In genomic region chr13:46143239-46143701, GRCh38 we compare ENCODE assay signal across 16 cellular contexts. TPM values are rescaled to one million over a fixed set of nuclear protein-coding genes. Genes with fewer than 3 reads are reported as not detected.
A peak's percentile ranks its signal among the peaks of the same experiment; 100 is the strongest.
DNase-seq lines count a peak whose midpoint lies in the region; ATAC-seq and TF ChIP-seq lines count a peak whose summit lies in the region.
"Had no signal": no experiment of that assay in that cellular context is flagged by ENCODE, and none has a peak within 500 bp of the region (broad histone marks: within the 10 kb centered on the region; RNA-seq: fewer than 3 reads in every experiment).

No MANE protein-coding gene starts in this region.

- H3K9ac ChIP-seq in liver (ENCODE audit: low read depth in 1 of 2, low read length in 2 of 2) = no peak overlapping the region
- H3K9ac ChIP-seq: BLaER1 treated with 17β-estradiol and CSF1 and Interleukin-3, amounts not matched to agents 10 nM and 100 nM had no signal

- H3K27ac ChIP-seq in C4-2B (peak overlapping the region; percentile 91), liver (ENCODE audit: low read depth in 1 of 2, low read length in 2 of 2) (peak overlapping the region; percentile 72 to 85)
- H3K27ac ChIP-seq: BLaER1 treated with 17β-estradiol and CSF1 and Interleukin-3, amounts not matched to agents 10 nM and 100 nM; SK-N-MC; thoracic aorta had no signal

- no peaks in the 10 kb centered on the region for H3K27me3 ChIP-seq in liver (ENCODE audit: control insufficient read depth in 4 of 4, insufficient read depth in 4 of 4, low read length in 3 of 4)
- H3K27me3 ChIP-seq: BLaER1 treated with 17β-estradiol and CSF1 and Interleukin-3, amounts not matched to agents 10 nM and 100 nM had no signal

- TF ChIP-seq RAD21 in liver (IDR thresholded peaks at IDR 0.05) = peak in 1 of 2 donors; percentile 29

- peaks cover 0 to 13% (median 0%) of the 10 kb centered on the region in 4 donors for H3K36me3 ChIP-seq in liver (ENCODE audit: control insufficient read depth in 4 of 4, insufficient read depth in 3 of 4, low read depth in 1 of 4, low read length in 3 of 4)
- H3K36me3 ChIP-seq: thoracic aorta had no signal

- H3K4me3 ChIP-seq in liver (ENCODE audit: low read depth in 1 of 3, low read length in 3 of 3) = peak overlapping the region in 1 of 3 donors; percentile 17
- H3K4me3 ChIP-seq: BLaER1 treated with 17β-estradiol and CSF1 and Interleukin-3, amounts not matched to agents 10 nM and 100 nM; SK-N-MC; thoracic aorta had no signal

- H3K4me1 ChIP-seq in liver (ENCODE audit: control insufficient read depth in 4 of 4, insufficient read depth in 4 of 4, low read length in 3 of 4) = peaks cover 8 to 36% (median 26%) of the 10 kb centered on the region in 4 donors
- H3K4me1 ChIP-seq: BLaER1 treated with 17β-estradiol and CSF1 and Interleukin-3, amounts not matched to agents 10 nM and 100 nM had no signal

- WGBS in liver = 40% methylated on average over 3 of the region's 3 CpGs

- no peaks in the 10 kb centered on the region for H3K9me3 ChIP-seq in liver (ENCODE audit: control insufficient read depth in 4 of 4, low read length in 3 of 4)
- H3K9me3 ChIP-seq: BLaER1 treated with 17β-estradiol and CSF1 and Interleukin-3, amounts not matched to agents 10 nM and 100 nM; thoracic aorta had no signal

- no peak for ATAC-seq in HG03457 (IDR thresholded peaks at IDR 0.05; ENCODE audit: unreplicated experiment)

- TF ChIP-seq CTCF in C4-2B (conservative IDR thresholded peaks at IDR 0.05) = no peak
- no peak for TF ChIP-seq CTCF in liver (IDR thresholded peaks at IDR 0.05; ENCODE audit: low read depth, low read length, missing input control)

- DNase-seq in DMS53 treated with DMSO at 0.1 percent for 48 hours (lab: John Stamatoyannopoulos, UW; ENCODE audit: unreplicated experiment) (peak; percentile 82), NCI-H748 (lab: John Stamatoyannopoulos, UW; ENCODE audit: unreplicated experiment) (peak; percentile 78), occipital lobe (lab: John Stamatoyannopoulos, UW) (no peak), NCI-H2227 treated with DMSO at 0.1 percent for 48 hours (lab: John Stamatoyannopoulos, UW) (no peak), middle frontal gyrus (ENCODE audit: extremely low spot score, low spot score) (no peak)
- DNase-seq: activated CD8-positive, alpha-beta memory T cell treated with anti-CD3 and anti-CD28 coated beads, Interleukin-2, amount 50 U/mL, for 4 hours; NCI-H2171; posterior cingulate gyrus had no signal

TF ChIP-seq in liver, 16 proteins besides CTCF, POLR2A, EP300 and RAD21:
- TF ChIP-seq, protein P1, sequence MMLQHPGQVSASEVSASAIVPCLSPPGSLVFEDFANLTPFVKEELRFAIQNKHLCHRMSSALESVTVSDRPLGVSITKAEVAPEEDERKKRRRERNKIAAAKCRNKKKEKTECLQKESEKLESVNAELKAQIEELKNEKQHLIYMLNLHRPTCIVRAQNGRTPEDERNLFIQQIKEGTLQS (IDR thresholded peaks at IDR 0.05) = no peak
- TF ChIP-seq, protein P2, sequence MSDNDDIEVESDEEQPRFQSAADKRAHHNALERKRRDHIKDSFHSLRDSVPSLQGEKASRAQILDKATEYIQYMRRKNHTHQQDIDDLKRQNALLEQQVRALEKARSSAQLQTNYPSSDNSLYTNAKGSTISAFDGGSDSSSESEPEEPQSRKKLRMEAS (IDR thresholded peaks at IDR 0.05) = peak; percentile 71
- TF ChIP-seq JUND (IDR thresholded peaks at IDR 0.05) (peak; percentile 47 to 75), SP1 (IDR thresholded peaks at IDR 0.05) (peak; percentile 96), NR2F2 (IDR thresholded peaks at IDR 0.05) (peak; percentile 31), GABPA (IDR thresholded peaks at IDR 0.05 in 1 of 2, conservative IDR thresholded peaks at IDR 0.05 in 1 of 2) (no peak), HNF4G (IDR thresholded peaks at IDR 0.05) (peak; percentile 83), HNF4A (conservative IDR thresholded peaks at IDR 0.05) (peak; percentile 92), RXRA (IDR thresholded peaks at IDR 0.05) (peak; percentile 63 to 79), FOXA1 (IDR thresholded peaks at IDR 0.05) (peak; percentile 98), ZBTB33 (IDR thresholded peaks at IDR 0.05) (peak; percentile 68), FOXA2 (IDR thresholded peaks at IDR 0.05) (peak; percentile 99), TAF1 (conservative IDR thresholded peaks at IDR 0.05) (no peak), YY1 (IDR thresholded peaks at IDR 0.05) (peak; percentile 95), EGR1 (IDR thresholded peaks at IDR 0.05; ENCODE audit: low read depth in 2 of 2) (no peak)
- TF ChIP-seq, protein P3, sequence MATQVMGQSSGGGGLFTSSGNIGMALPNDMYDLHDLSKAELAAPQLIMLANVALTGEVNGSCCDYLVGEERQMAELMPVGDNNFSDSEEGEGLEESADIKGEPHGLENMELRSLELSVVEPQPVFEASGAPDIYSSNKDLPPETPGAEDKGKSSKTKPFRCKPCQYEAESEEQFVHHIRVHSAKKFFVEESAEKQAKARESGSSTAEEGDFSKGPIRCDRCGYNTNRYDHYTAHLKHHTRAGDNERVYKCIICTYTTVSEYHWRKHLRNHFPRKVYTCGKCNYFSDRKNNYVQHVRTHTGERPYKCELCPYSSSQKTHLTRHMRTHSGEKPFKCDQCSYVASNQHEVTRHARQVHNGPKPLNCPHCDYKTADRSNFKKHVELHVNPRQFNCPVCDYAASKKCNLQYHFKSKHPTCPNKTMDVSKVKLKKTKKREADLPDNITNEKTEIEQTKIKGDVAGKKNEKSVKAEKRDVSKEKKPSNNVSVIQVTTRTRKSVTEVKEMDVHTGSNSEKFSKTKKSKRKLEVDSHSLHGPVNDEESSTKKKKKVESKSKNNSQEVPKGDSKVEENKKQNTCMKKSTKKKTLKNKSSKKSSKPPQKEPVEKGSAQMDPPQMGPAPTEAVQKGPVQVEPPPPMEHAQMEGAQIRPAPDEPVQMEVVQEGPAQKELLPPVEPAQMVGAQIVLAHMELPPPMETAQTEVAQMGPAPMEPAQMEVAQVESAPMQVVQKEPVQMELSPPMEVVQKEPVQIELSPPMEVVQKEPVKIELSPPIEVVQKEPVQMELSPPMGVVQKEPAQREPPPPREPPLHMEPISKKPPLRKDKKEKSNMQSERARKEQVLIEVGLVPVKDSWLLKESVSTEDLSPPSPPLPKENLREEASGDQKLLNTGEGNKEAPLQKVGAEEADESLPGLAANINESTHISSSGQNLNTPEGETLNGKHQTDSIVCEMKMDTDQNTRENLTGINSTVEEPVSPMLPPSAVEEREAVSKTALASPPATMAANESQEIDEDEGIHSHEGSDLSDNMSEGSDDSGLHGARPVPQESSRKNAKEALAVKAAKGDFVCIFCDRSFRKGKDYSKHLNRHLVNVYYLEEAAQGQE (IDR thresholded peaks at IDR 0.05) = peak; percentile 77

RNA-seq across cellular contexts. Expression of gene CPB2, which starts 38.4 kb away (rescaled TPM):
- total RNA-seq in liver (100 to 1,000 TPM; 175 to 997 TPM), occipital lobe (not detected)
- polyA plus RNA-seq in liver = 100 to 1,000 TPM; 487 to 522 TPM
- total RNA-seq: chondrocyte, frontal cortex, thoracic aorta had no signal

RNA-seq across cellular contexts. Expression of gene LCP1, which starts 38.7 kb away (rescaled TPM):
- total RNA-seq in liver (10 to 100 TPM; 44.8 to 90.6 TPM), occipital lobe (8.0 TPM)
- polyA plus RNA-seq in liver = 10 to 100 TPM; 12.6 to 27.1 TPM

Comparison
In these comparisons a context has a peak if more than half of its experiments do, and no peak if none do; other contexts are left out.
1. DNase-seq: peak in DMS53 treated with DMSO at 0.1 percent for 48 hours (single experiment) and NCI-H748 (single experiment); none in occipital lobe (single experiment), NCI-H2227 treated with DMSO at 0.1 percent for 48 hours (single experiment) and middle frontal gyrus (single experiment).
2. RNA of gene CPB2, which starts 38.4 kb away (total RNA-seq): 175 to 997 TPM in liver; not detected in occipital lobe (single experiment); every median in the first group is over 100 times any median in the second.